Comparison of ENCODE assay signal across 17 cellular contexts in the genomic region with DNA sequence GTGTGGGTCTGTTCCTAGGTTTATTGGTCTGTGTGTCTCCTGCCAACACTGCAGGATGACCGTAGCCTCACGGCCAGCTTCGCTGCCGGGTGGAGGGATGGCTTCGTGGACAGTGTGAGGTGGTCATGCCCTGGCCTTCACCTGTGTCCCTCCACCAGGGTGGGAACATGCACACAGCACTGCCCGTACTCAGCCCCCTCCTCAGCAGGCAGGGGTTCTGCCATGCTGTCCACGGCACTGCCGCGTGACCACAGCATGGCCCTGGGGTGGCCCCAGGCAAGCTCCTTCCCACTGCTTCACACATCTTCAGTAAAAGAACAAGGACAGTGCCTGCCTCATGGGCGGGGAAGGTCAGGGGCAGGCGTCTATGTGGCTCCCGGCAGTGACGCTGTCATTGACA.
DNase-seq lines count a peak whose midpoint lies in the region; ATAC-seq and TF ChIP-seq lines count a peak whose summit lies in the region.
"Had no signal": no experiment of that assay in that cellular context is flagged by ENCODE, and none has a peak within 500 bp of the region (broad histone marks: within the 10 kb centered on the region; RNA-seq: fewer than 3 reads in every experiment).

No MANE protein-coding gene starts in this region.

- no peak overlapping the region for H3K4me3 ChIP-seq in left ventricle myocardium inferior
- H3K4me3 ChIP-seq in BLaER1, result no peak overlapping the region
- no peak overlapping the region for H3K4me3 ChIP-seq in IMR-90 (ENCODE audit: insufficient read depth, low read depth, low read length)
- H3K4me3 ChIP-seq: A549 had no signal

- no peak overlapping the region for H3K4ac ChIP-seq in IMR-90 (ENCODE audit: low read depth, low read length)

- dilution Hi-C loops in IMR-90 (cut with HindIII; ENCODE audit: low sequenced_read_pairs, unreplicated experiment), result no loop called here

- no peak overlapping the region for H2AK5ac ChIP-seq in IMR-90 (ENCODE audit: low read depth, low read length)

- H3K79me1 ChIP-seq in IMR-90 (ENCODE audit: low read depth in 1 of 2, low read length in 2 of 2), result no peaks in the 10 kb centered on the region

- H3K36me3 ChIP-seq in left ventricle myocardium inferior (no peaks in the 10 kb centered on the region), BLaER1 (no peaks in the 10 kb centered on the region), IMR-90 (ENCODE audit: control insufficient read depth, insufficient read depth, low read length) (no peaks in the 10 kb centered on the region)

- no peak for TF ChIP-seq RAD21 in IMR-90 (IDR thresholded peaks at IDR 0.05; ENCODE audit: low read length)

- H2AFZ ChIP-seq in IMR-90 (replicated peaks; ENCODE audit: low read length, poor library complexity), result peak overlapping the region; percentile 15

- H3K9me1 ChIP-seq in IMR-90 (ENCODE audit: insufficient read depth, low read length), result no peaks in the 10 kb centered on the region

- H3K27me3 ChIP-seq in left ventricle myocardium inferior (ENCODE audit: low read depth), result peaks cover 63% of the 10 kb centered on the region
- peaks cover 3% of the 10 kb centered on the region; the same call in 1 of the 2 replicates for H3K27me3 ChIP-seq in BLaER1
- H3K27me3 ChIP-seq in IMR-90 (ENCODE audit: control insufficient read depth, insufficient read depth, low read length), result no peaks in the 10 kb centered on the region

- POLR2A ChIA-PET in IMR-90 (lab: Charles Lee; ENCODE audit: unreplicated experiment), result no interaction called here

- intact Hi-C loops in Right ventricle myocardium inferior (cut with DNase I) (no loop called here), left ventricle myocardium inferior (cut with micrococcal nuclease) (no loop called here), IMR-90 (cut with micrococcal nuclease) (no loop called here)

- H3K9ac ChIP-seq in BLaER1, result no peak overlapping the region
- no peak overlapping the region for H3K9ac ChIP-seq in IMR-90 (ENCODE audit: low read depth, low read length)

- H3K27ac ChIP-seq in left ventricle myocardium inferior (replicated peaks), result no peak overlapping the region
- H3K27ac ChIP-seq in BLaER1, result no peak overlapping the region
- H3K27ac ChIP-seq in IMR-90 (ENCODE audit: insufficient read depth, low read length), result no peak overlapping the region
- H3K27ac ChIP-seq: 22Rv1, A549 had no signal

- CTCF ChIA-PET in IMR-90 (lab: Yijun Ruan, JAX), result interaction anchor here (0.5 kb wide), 1 partner anchor 598 kb away, joined by 4 read pairs; no protein-coding TSS in a partner anchor

- TF ChIP-seq CTCF in left ventricle myocardium inferior (IDR thresholded peaks at IDR 0.05; ENCODE audit: borderline replicate concordance) (no peak), IMR-90 (conservative IDR thresholded peaks at IDR 0.05; ENCODE audit: low read depth, low read length) (no peak)

- H2BK120ac ChIP-seq in IMR-90 (ENCODE audit: low read depth, low read length), result no peak overlapping the region

- in situ Hi-C loops in IMR-90 (cut with MboI; ENCODE audit: low sequenced_read_pairs), result no loop called here

- H3K4me1 ChIP-seq in left ventricle myocardium inferior, result no peaks in the 10 kb centered on the region
- peaks cover 54% of the 10 kb centered on the region for H3K4me1 ChIP-seq in BLaER1
- H3K4me1 ChIP-seq in IMR-90 (ENCODE audit: control insufficient read depth, insufficient read depth, low read length), result no peaks in the 10 kb centered on the region
- H3K4me1 ChIP-seq: A549, Caco-2 had no signal

- H2BK15ac ChIP-seq in IMR-90 (ENCODE audit: low read depth, low read length), result no peak overlapping the region

- H2AK9ac ChIP-seq in IMR-90 (replicated peaks; ENCODE audit: low read depth, low read length, poor library complexity), result no peak overlapping the region

- 67% methylated on average over 3 of the region's 13 CpGs; no CpG with 5 or more reads in 1 of the 2 experiments for WGBS in IMR-90 (ENCODE audit: extremely low coverage in 2 of 2, insufficient read length in 1 of 2), 2 experiments

- ATAC-seq in Right ventricle myocardium inferior (no peak), IMR-90 (ENCODE audit: low read depth) (no peak)
- ATAC-seq: A549 had no signal

- H4K8ac ChIP-seq in IMR-90 (ENCODE audit: low read depth in 2 of 2, low read length in 2 of 2), result no peak overlapping the region

- TF ChIP-seq POLR2A in IMR-90 (IDR thresholded peaks at IDR 0.05; ENCODE audit: low read depth, low read length), result no peak

- H3K56ac ChIP-seq in IMR-90 (ENCODE audit: extremely low read depth, insufficient read depth, low read length), result no peak overlapping the region

- no peak overlapping the region for H4K5ac ChIP-seq in IMR-90 (ENCODE audit: low read depth, low read length)

- peaks cover 15% of the 10 kb centered on the region for H4K20me1 ChIP-seq in BLaER1
- H4K20me1 ChIP-seq in IMR-90 (ENCODE audit: insufficient read depth, low read length), result no peaks in the 10 kb centered on the region

- BruUV-seq in IMR-90 (replicated peaks; lab: Mats Ljungman, UMichigan), result no TSS peak

- no peak overlapping the region for H4K91ac ChIP-seq in IMR-90 (ENCODE audit: insufficient read depth, low read depth, low read length)

- peak overlapping the region; percentile 77; the same call in 1 of the 2 replicates for H3K4me2 ChIP-seq in BLaER1
- H3K4me2 ChIP-seq in IMR-90 (ENCODE audit: low read depth, low read length), result no peak overlapping the region
- H3K4me2 ChIP-seq: A549 had no signal

- H3K9me3 ChIP-seq in left ventricle myocardium inferior (replicated peaks) (no peaks in the 10 kb centered on the region), BLaER1 (no peaks in the 10 kb centered on the region), IMR-90 (ENCODE audit: control insufficient read depth, insufficient read depth, low read length) (peaks cover 3% of the 10 kb centered on the region; the same call in 1 of the 2 replicates)
- H3K9me3 ChIP-seq: A549, Caco-2 had no signal

- no peak overlapping the region for H2BK20ac ChIP-seq in IMR-90 (ENCODE audit: low read depth, low read length)

- H3K23ac ChIP-seq in IMR-90 (ENCODE audit: low read depth, low read length), result no peak overlapping the region

- DNase-seq in Right ventricle myocardium inferior (ENCODE audit: missing footprints) (peak; percentile 17), left ventricle myocardium inferior (no peak), IMR-90 (no peak), hypothalamus (lab: John Stamatoyannopoulos, UW) (no peak), UCSD-AML1 (lab: John Stamatoyannopoulos, UW; ENCODE audit: unreplicated experiment) (no peak)
- DNase-seq: AML-193; C1 segment of cervical spinal cord; Caco-2; Calu3; CD4-positive, alpha-beta memory T cell; CD4-positive, CD25-positive, alpha-beta regulatory T cell; CD8-positive, alpha-beta memory T cell; DMS79 treated with DMSO at 0.1 percent for 48 hours; GF-D8 had no signal

- no peak overlapping the region for H3K14ac ChIP-seq in IMR-90 (replicated peaks; ENCODE audit: low read depth, low read length)

- H3K18ac ChIP-seq in IMR-90 (ENCODE audit: low read depth, low read length), result no peak overlapping the region

- H2BK5ac ChIP-seq in IMR-90 (ENCODE audit: low read depth, low read length, poor library complexity, severe bottlenecking), result no peak overlapping the region

TF ChIP-seq in IMR-90, 13 proteins besides CTCF, POLR2A, EP300 and RAD21:
- TF ChIP-seq, protein P1, sequence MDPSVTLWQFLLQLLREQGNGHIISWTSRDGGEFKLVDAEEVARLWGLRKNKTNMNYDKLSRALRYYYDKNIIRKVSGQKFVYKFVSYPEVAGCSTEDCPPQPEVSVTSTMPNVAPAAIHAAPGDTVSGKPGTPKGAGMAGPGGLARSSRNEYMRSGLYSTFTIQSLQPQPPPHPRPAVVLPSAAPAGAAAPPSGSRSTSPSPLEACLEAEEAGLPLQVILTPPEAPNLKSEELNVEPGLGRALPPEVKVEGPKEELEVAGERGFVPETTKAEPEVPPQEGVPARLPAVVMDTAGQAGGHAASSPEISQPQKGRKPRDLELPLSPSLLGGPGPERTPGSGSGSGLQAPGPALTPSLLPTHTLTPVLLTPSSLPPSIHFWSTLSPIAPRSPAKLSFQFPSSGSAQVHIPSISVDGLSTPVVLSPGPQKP (IDR thresholded peaks at IDR 0.05; ENCODE audit: borderline replicate concordance, low read depth, low read length), result no peak
- no peak for TF ChIP-seq CEBPB (IDR thresholded peaks at IDR 0.05; ENCODE audit: low read depth, low read length)
- TF ChIP-seq MXI1 (IDR thresholded peaks at IDR 0.05; ENCODE audit: borderline replicate concordance, low read depth, low read length), result no peak
- no peak for TF ChIP-seq NFE2L2 (IDR thresholded peaks at IDR 0.05; ENCODE audit: low read depth, low read length)
- no peak for TF ChIP-seq MAFK (IDR thresholded peaks at IDR 0.05; ENCODE audit: low read depth, low read length)
- TF ChIP-seq MAZ (IDR thresholded peaks at IDR 0.05; ENCODE audit: borderline replicate concordance, low read depth, low read length), result no peak
- TF ChIP-seq, protein P2, sequence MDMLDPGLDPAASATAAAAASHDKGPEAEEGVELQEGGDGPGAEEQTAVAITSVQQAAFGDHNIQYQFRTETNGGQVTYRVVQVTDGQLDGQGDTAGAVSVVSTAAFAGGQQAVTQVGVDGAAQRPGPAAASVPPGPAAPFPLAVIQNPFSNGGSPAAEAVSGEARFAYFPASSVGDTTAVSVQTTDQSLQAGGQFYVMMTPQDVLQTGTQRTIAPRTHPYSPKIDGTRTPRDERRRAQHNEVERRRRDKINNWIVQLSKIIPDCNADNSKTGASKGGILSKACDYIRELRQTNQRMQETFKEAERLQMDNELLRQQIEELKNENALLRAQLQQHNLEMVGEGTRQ (IDR thresholded peaks at IDR 0.05; ENCODE audit: low read depth, low read length), result no peak
- TF ChIP-seq SMC3 (IDR thresholded peaks at IDR 0.05; ENCODE audit: low read depth, low read length), result no peak
- TF ChIP-seq BHLHE40 (IDR thresholded peaks at IDR 0.05; ENCODE audit: low read depth, low read length), result no peak
